12 cellular contexts compared by ENCODE assay signal in the genomic region with DNA sequence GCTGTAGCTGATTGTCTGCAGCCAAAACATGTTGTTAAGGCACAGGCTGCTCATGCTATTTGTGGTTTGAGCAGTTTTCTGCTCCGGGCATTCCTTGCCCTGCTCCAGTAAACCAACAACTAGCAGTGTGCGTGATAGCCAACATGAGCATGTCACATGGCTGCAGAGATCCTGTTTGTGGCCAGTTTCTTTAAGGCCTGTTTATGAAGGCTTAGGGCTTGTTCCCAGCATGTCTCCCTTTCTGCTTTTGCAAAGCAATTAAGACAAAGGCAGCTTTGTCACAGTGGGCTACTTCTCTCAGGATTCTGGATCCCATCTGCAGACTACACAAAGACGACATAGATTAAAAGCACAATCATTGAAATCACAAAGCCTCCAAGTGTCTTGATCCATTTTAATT.
DNase-seq lines count a peak whose midpoint lies in the region; ATAC-seq lines count a peak whose summit lies in the region.
"Had no signal": no experiment of that assay in that cellular context is flagged by ENCODE, and none has a peak within 500 bp of the region (broad histone marks: within the 10 kb centered on the region; RNA-seq: fewer than 3 reads in every experiment).

No MANE protein-coding gene starts in this region.

- no peaks in the 10 kb centered on the region for H3K27me3 Mint-ChIP-seq in activated CD4-positive, alpha-beta memory T cell treated with anti-CD3 and anti-CD28 coated beads, Interleukin-2, amount 10 ng/mL, durations not matched to agents 7 days and 5 days
- H3K27me3 Mint-ChIP-seq in activated T-helper 17 cell treated with anti-CD3 and anti-CD28 coated beads, Interleukin-2, amount 50 U/mL, for 72 hours: peaks cover 3% of the 10 kb centered on the region
- H3K27me3 Mint-ChIP-seq: progenitor cell of endocrine pancreas had no signal

- CTCF ChIA-PET in activated CD4-positive, alpha-beta memory T cell treated with anti-CD3 and anti-CD28 coated beads, Interleukin-2, amount 10 ng/mL, durations not matched to agents 7 days and 5 days (lab: Charles Lee): no interaction called here

- H3K4me1 Mint-ChIP-seq in activated CD4-positive, alpha-beta memory T cell treated with anti-CD3 and anti-CD28 coated beads, Interleukin-2, amount 10 ng/mL, durations not matched to agents 7 days and 5 days: no peaks in the 10 kb centered on the region
- no peaks in the 10 kb centered on the region for H3K4me1 Mint-ChIP-seq in activated T-helper 17 cell treated with anti-CD3 and anti-CD28 coated beads, Interleukin-2, amount 50 U/mL, for 72 hours
- H3K4me1 Mint-ChIP-seq: CD14-positive monocyte had no signal

- no peak for ATAC-seq in activated T-helper 17 cell treated with anti-CD3 and anti-CD28 coated beads, Interleukin-2, amount 50 U/mL, for 72 hours (replicated peaks)

- DNase-seq in D341Med (ENCODE audit: low spot score) (peak; percentile 26), OCI-M1 (lab: John Stamatoyannopoulos, UW) (peak; percentile 31), foreskin melanocyte (peak; percentile 100), nucleus accumbens (lab: John Stamatoyannopoulos, UW) (peak in 50 of 56 donors; percentile 6 to 81 (median 50)), DMS114 treated with DMSO at 0.1 percent for 48 hours (lab: John Stamatoyannopoulos, UW; ENCODE audit: unreplicated experiment) (no peak), NCI-H1092 treated with DMSO at 0.1 percent for 48 hours (lab: John Stamatoyannopoulos, UW) (no peak)
- no peak for DNase-seq in activated CD4-positive, alpha-beta memory T cell treated with anti-CD3 and anti-CD28 coated beads, Interleukin-2, amount 10 ng/mL, durations not matched to agents 7 days and 5 days
- DNase-seq: activated gamma-delta T cell; effector CD4-positive, alpha-beta T cell had no signal

- no peak overlapping the region for H3K27ac Mint-ChIP-seq in activated CD4-positive, alpha-beta memory T cell treated with anti-CD3 and anti-CD28 coated beads, Interleukin-2, amount 10 ng/mL, durations not matched to agents 7 days and 5 days
- H3K27ac Mint-ChIP-seq in activated T-helper 17 cell treated with anti-CD3 and anti-CD28 coated beads, Interleukin-2, amount 50 U/mL, for 72 hours: no peak overlapping the region
- H3K27ac Mint-ChIP-seq: CD14-positive monocyte had no signal

- no peak overlapping the region for H3K4me3 Mint-ChIP-seq in activated CD4-positive, alpha-beta memory T cell treated with anti-CD3 and anti-CD28 coated beads, Interleukin-2, amount 10 ng/mL, durations not matched to agents 7 days and 5 days
- H3K4me3 Mint-ChIP-seq in activated T-helper 17 cell treated with anti-CD3 and anti-CD28 coated beads, Interleukin-2, amount 50 U/mL, for 72 hours: no peak overlapping the region
- H3K4me3 Mint-ChIP-seq: CD14-positive monocyte had no signal

- H3K36me3 Mint-ChIP-seq in activated CD4-positive, alpha-beta memory T cell treated with anti-CD3 and anti-CD28 coated beads, Interleukin-2, amount 10 ng/mL, durations not matched to agents 7 days and 5 days (ENCODE audit: low read depth): no peaks in the 10 kb centered on the region
- H3K36me3 Mint-ChIP-seq in activated T-helper 17 cell treated with anti-CD3 and anti-CD28 coated beads, Interleukin-2, amount 50 U/mL, for 72 hours (ENCODE audit: low read depth): no peaks in the 10 kb centered on the region
- H3K36me3 Mint-ChIP-seq: CD14-positive monocyte had no signal

- POLR2A ChIA-PET in activated CD4-positive, alpha-beta memory T cell treated with anti-CD3 and anti-CD28 coated beads, Interleukin-2, amount 10 ng/mL, durations not matched to agents 7 days and 5 days (lab: Charles Lee): no interaction called here

- H3K9me3 Mint-ChIP-seq in activated CD4-positive, alpha-beta memory T cell treated with anti-CD3 and anti-CD28 coated beads, Interleukin-2, amount 10 ng/mL, durations not matched to agents 7 days and 5 days: no peaks in the 10 kb centered on the region
- H3K9me3 Mint-ChIP-seq in activated T-helper 17 cell treated with anti-CD3 and anti-CD28 coated beads, Interleukin-2, amount 50 U/mL, for 72 hours: no peaks in the 10 kb centered on the region

Comparison
In these comparisons a context has a peak if more than half of its experiments do, and no peak if none do; other contexts are left out.
1. DNase-seq: peak in D341Med (single experiment), OCI-M1 (single experiment), foreskin melanocyte (single experiment) and nucleus accumbens (50 of 56); none in activated CD4-positive, alpha-beta memory T cell treated with anti-CD3 and anti-CD28 coated beads, Interleukin-2, amount 10 ng/mL, durations not matched to agents 7 days and 5 days (single experiment), DMS114 treated with DMSO at 0.1 percent for 48 hours (single experiment) and NCI-H1092 treated with DMSO at 0.1 percent for 48 hours (single experiment).